ENCODE assay signal across 18 cellular contexts in genomic region chr22:22219140-22219996, GRCh38. TPM values are rescaled to one million over a fixed set of nuclear protein-coding genes. Genes with fewer than 3 reads are reported as not detected.
"Had no signal": no experiment of that assay in that cellular context is flagged by ENCODE, and none has a peak within 500 bp of the region (broad histone marks: within the 10 kb centered on the region; RNA-seq: fewer than 3 reads in every experiment).

No MANE protein-coding gene starts in this region.

- H3K36me3 ChIP-seq: colonic mucosa had no signal

- H3K27ac ChIP-seq: colonic mucosa had no signal

- DNase-seq: activated CD4-positive, alpha-beta T cell treated with anti-CD3 and anti-CD28 coated beads for 48 hours; activated naive CD4-positive, alpha-beta T cell treated with anti-CD3 and anti-CD28 coated beads, Interleukin-2, amount 10 ng/mL, durations not matched to agents 7 days and 5 days; activated T-cell treated with anti-CD3 and anti-CD28 coated beads for 4 hours; colonic mucosa; islet precursor cell; mammary epithelial cell; mucosa of descending colon; naive thymus-derived CD8-positive, alpha-beta T cell; nucleus accumbens; stimulated activated CD4-positive, alpha-beta T cell treated with anti-CD3 and anti-CD28 coated beads, Interleukin-2, amount 100 ng/mL, for 48 hours; stimulated activated naive CD4-positive, alpha-beta T cell treated with Interleukin-2 at 50 U/mL for 16 hours; trophoblast cell had no signal

- H3K4me3 ChIP-seq: colonic mucosa, mucosa of descending colon had no signal

- FAIRE-seq: endothelial cell of umbilical vein, frontal cortex had no signal

- H3K4me1 ChIP-seq: colonic mucosa had no signal

- H3K9me3 ChIP-seq: colonic mucosa, mucosa of descending colon had no signal

- ATAC-seq: activated T-helper 17 cell treated with anti-CD3 and anti-CD28 coated beads, Interleukin-2, amount 50 U/mL, for 72 hours; left lobe of liver; mucosa of descending colon; naive thymus-derived CD8-positive, alpha-beta T cell; WTC11 had no signal

- H3K27me3 ChIP-seq: colonic mucosa had no signal

RNA-seq across cellular contexts. Expression of gene VPREB1, which starts 25.2 kb away (rescaled TPM):
- total RNA-seq: activated T-helper 17 cell treated with anti-CD3 and anti-CD28 coated beads, Interleukin-2, amount 50 U/mL, for 72 hours; cardiac septum; colonic mucosa; endothelial cell of umbilical vein; frontal cortex; left lobe of liver; mammary epithelial cell; mucosa of descending colon; naive thymus-derived CD8-positive, alpha-beta T cell; WTC11 had no signal
- polyA plus RNA-seq: endothelial cell of umbilical vein; mammary epithelial cell; naive thymus-derived CD8-positive, alpha-beta T cell had no signal
